8 cellular contexts compared by ENCODE assay signal in genomic region chr11:14907411-14908213, GRCh38. TPM values are rescaled to one million over a fixed set of nuclear protein-coding genes. Genes with fewer than 3 reads are reported as not detected.
DNase-seq lines count a peak whose midpoint lies in the region; ATAC-seq and TF ChIP-seq lines count a peak whose summit lies in the region.

No MANE protein-coding gene starts in this region.

- peaks cover 43% of the 10 kb centered on the region for H3K4me1 Mint-ChIP-seq in T-helper 2 cell treated with Interferon-gamma antibody and Interleukin-4, amounts not matched to agents 5 μg/mL and 100 μg/mL, for 36 hours (ENCODE audit: low read depth)

- H3K36me3 Mint-ChIP-seq in T-helper 2 cell treated with Interferon-gamma antibody and Interleukin-4, amounts not matched to agents 5 μg/mL and 100 μg/mL, for 36 hours (ENCODE audit: low read depth), result no peaks in the 10 kb centered on the region

- H3K4me3 ChIP-seq in GM12875 (ENCODE audit: low read depth, low read length), result no peak overlapping the region
- H3K4me3 ChIP-seq in ascending aorta, result no peak overlapping the region

- no peaks in the 10 kb centered on the region for H3K36me3 ChIP-seq in ascending aorta

- H3K9me3 Mint-ChIP-seq in T-helper 2 cell treated with Interferon-gamma antibody and Interleukin-4, amounts not matched to agents 5 μg/mL and 100 μg/mL, for 36 hours, result no peaks in the 10 kb centered on the region

- DNase-seq in NCI-H1105 (lab: John Stamatoyannopoulos, UW), result peak; percentile 91
- DNase-seq in T-helper 2 cell treated with Interferon-gamma antibody and Interleukin-4, amounts not matched to agents 5 μg/mL and 100 μg/mL, for 36 hours (ENCODE audit: low spot score), result peak; percentile 76
- peak in 1 of 2 donors; percentile 89 for DNase-seq in ascending aorta (ENCODE audit: low spot score in 2 of 2)
- DNase-seq in inferior parietal cortex (ENCODE audit: extremely low spot score), result peak; percentile 79
- peak; percentile 86 for DNase-seq in stimulated activated CD4-positive, alpha-beta T cell treated with anti-CD3 and anti-CD28 coated beads, Interleukin-1b, Interleukin-23, amount 100 ng/mL, for 48 hours
- no peak for DNase-seq in HK-2 (ENCODE audit: unreplicated experiment)

- peak; percentile 44 for ATAC-seq in HG02588 (IDR thresholded peaks at IDR 0.05; ENCODE audit: unreplicated experiment)

- H3K4me1 ChIP-seq in ascending aorta, result peaks cover 3 to 4% of the 10 kb centered on the region in 2 donors

- intact Hi-C loops in ascending aorta (cut with DNase I), result loop anchor here (1.0 to 5.0 kb wide), 5 partner anchors 117 to 385 kb away; partner anchors contain the start of genes PDE3B and PSMA1

- H3K27ac Mint-ChIP-seq in T-helper 2 cell treated with Interferon-gamma antibody and Interleukin-4, amounts not matched to agents 5 μg/mL and 100 μg/mL, for 36 hours, result peak overlapping the region; percentile 18

- no peaks in the 10 kb centered on the region for H3K27me3 ChIP-seq in ascending aorta

- no peaks in the 10 kb centered on the region for H3K27me3 Mint-ChIP-seq in T-helper 2 cell treated with Interferon-gamma antibody and Interleukin-4, amounts not matched to agents 5 μg/mL and 100 μg/mL, for 36 hours (ENCODE audit: low read depth)

- TF ChIP-seq CTCF in GM12875 (IDR thresholded peaks at IDR 0.05; ENCODE audit: borderline replicate concordance, insufficient read depth, low read depth, low read length) (peak; percentile 91), ascending aorta (IDR thresholded peaks at IDR 0.05) (peak; percentile 61 to 81 (median 74))

- no peak overlapping the region for H3K27ac ChIP-seq in ascending aorta

- no peaks in the 10 kb centered on the region for H3K9me3 ChIP-seq in ascending aorta

- peak overlapping the region; percentile 21 for H3K4me3 Mint-ChIP-seq in T-helper 2 cell treated with Interferon-gamma antibody and Interleukin-4, amounts not matched to agents 5 μg/mL and 100 μg/mL, for 36 hours

RNA-seq across cellular contexts. Expression of gene CYP2R1, which starts 15.6 kb away (rescaled TPM):
- 40.1 TPM for total RNA-seq in ascending aorta
